In the genomic region with DNA sequence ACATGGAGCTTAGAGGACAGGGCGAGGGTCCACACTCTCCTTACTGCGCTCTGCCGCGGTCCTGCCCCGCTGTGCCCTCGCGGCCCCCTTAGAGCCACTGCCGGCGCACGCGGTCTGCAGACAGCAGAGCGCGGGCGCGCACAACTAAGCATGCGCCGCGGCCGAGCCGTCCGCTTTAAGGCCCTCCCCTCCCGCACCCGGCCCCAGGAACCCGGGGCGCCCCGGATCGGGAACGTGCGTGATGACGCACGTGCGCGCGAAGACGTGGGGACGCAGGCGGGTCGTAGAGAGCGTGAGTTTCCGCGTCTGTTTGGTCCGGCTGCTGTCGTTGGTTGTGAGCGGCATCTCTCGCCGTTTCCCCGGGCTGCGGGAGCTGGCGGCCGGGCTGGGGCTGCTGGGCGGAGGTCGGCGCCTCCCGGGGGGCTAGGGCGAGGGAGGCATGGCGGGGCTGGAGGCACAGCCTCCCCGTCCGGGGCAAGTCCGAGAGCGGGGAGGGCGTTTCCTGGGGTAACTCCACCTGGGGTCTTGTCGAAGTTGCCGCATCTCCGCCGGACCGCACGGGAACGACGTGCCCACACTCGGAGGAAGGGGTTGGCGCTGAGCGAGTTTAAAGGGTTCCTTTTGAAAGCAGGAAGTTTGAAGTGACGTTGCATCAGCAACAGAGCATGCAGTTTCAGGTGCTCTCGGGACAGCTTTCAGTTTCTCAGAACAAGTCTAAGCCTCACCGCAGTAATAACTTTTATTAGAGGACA, we compare ENCODE assay signal across 8 cellular contexts. TPM values are rescaled to one million over a fixed set of nuclear protein-coding genes. Genes with fewer than 3 reads are reported as not detected.
DNase-seq lines count a peak whose midpoint lies in the region; ATAC-seq and TF ChIP-seq lines count a peak whose summit lies in the region.

A gene with protein sequence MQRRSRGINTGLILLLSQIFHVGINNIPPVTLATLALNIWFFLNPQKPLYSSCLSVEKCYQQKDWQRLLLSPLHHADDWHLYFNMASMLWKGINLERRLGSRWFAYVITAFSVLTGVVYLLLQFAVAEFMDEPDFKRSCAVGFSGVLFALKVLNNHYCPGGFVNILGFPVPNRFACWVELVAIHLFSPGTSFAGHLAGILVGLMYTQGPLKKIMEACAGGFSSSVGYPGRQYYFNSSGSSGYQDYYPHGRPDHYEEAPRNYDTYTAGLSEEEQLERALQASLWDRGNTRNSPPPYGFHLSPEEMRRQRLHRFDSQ (plus strand): TSS at position 259 of the 752 bp plus-strand sequence. CDS start 28,640 bp downstream, outside the sequence.

- no peaks in the 10 kb centered on the region for H3K4me1 ChIP-seq in fibroblast of lung (ENCODE audit: control insufficient read depth, extremely low read depth, insufficient read depth, low read length)

- H3K9ac ChIP-seq in fibroblast of lung (ENCODE audit: insufficient read depth, low read length), result peak within 1 kb of the TSS; percentile 94

- H3K4me1 Mint-ChIP-seq in activated T-helper 17 cell treated with anti-CD3 and anti-CD28 coated beads, Interleukin-2, amount 50 U/mL, for 72 hours, result peaks cover 21% of the 10 kb centered on the region
- peaks cover 22 to 63% (median 50%) of the 10 kb centered on the region in 4 donors for H3K4me1 Mint-ChIP-seq in naive thymus-derived CD8-positive, alpha-beta T cell

- peak within 1 kb of the TSS; percentile 90 for H2AFZ ChIP-seq in fibroblast of lung (ENCODE audit: low read length)

- peak; percentile 81 for ATAC-seq in GM21786 (IDR thresholded peaks at IDR 0.05; ENCODE audit: unreplicated experiment)
- peak; percentile 88 for ATAC-seq in activated T-helper 17 cell treated with anti-CD3 and anti-CD28 coated beads, Interleukin-2, amount 50 U/mL, for 72 hours (replicated peaks)
- ATAC-seq in naive thymus-derived CD8-positive, alpha-beta T cell, result peak; percentile 85 to 86

- H3K4me2 ChIP-seq in fibroblast of lung (ENCODE audit: extremely low read depth, insufficient read depth, low read length), result peak within 1 kb of the TSS; percentile 90

- no peaks in the 10 kb centered on the region for H3K27me3 ChIP-seq in fibroblast of lung (ENCODE audit: control insufficient read depth, insufficient read depth, low read length)

- peak within 1 kb of the TSS; percentile 94 for H3K27ac ChIP-seq in KOPT-K1 (ENCODE audit: low read depth, low read length, poor library complexity, severe bottlenecking)
- peak within 1 kb of the TSS; percentile 98 for H3K27ac ChIP-seq in RWPE1
- peak within 1 kb of the TSS; percentile 95 for H3K27ac ChIP-seq in fibroblast of lung (ENCODE audit: insufficient read depth, low read length)

- peaks cover 12% of the 10 kb centered on the region for H3K79me2 ChIP-seq in fibroblast of lung (ENCODE audit: control insufficient read depth, insufficient read depth, low read length)

- H3K36me3 Mint-ChIP-seq in activated T-helper 17 cell treated with anti-CD3 and anti-CD28 coated beads, Interleukin-2, amount 50 U/mL, for 72 hours (ENCODE audit: low read depth), result peaks cover 80% of the 10 kb centered on the region
- H3K36me3 Mint-ChIP-seq in naive thymus-derived CD8-positive, alpha-beta T cell, result peaks cover 4 to 10% (median 7%) of the 10 kb centered on the region in 3 donors

- peak within 1 kb of the TSS; percentile 78 to 89 (median 82) for H3K4me3 ChIP-seq in fibroblast of lung (replicated peaks in 1 of 4; ENCODE audit: control extremely low read depth in 1 of 4, insufficient read depth in 1 of 4, low read depth in 3 of 4, low read length in 4 of 4)

- peak within 1 kb of the TSS; percentile 98 for H3K4me3 Mint-ChIP-seq in activated T-helper 17 cell treated with anti-CD3 and anti-CD28 coated beads, Interleukin-2, amount 50 U/mL, for 72 hours
- H3K4me3 Mint-ChIP-seq in naive thymus-derived CD8-positive, alpha-beta T cell, result peak within 1 kb of the TSS; percentile 87 to 97 (median 94)

- H3K27me3 Mint-ChIP-seq in activated T-helper 17 cell treated with anti-CD3 and anti-CD28 coated beads, Interleukin-2, amount 50 U/mL, for 72 hours, result no peaks in the 10 kb centered on the region
- no peaks in the 10 kb centered on the region for H3K27me3 Mint-ChIP-seq in naive thymus-derived CD8-positive, alpha-beta T cell

- H3K27ac Mint-ChIP-seq in activated T-helper 17 cell treated with anti-CD3 and anti-CD28 coated beads, Interleukin-2, amount 50 U/mL, for 72 hours, result peak within 1 kb of the TSS; percentile 95
- peak within 1 kb of the TSS; percentile 98 to 100 (median 99) for H3K27ac Mint-ChIP-seq in naive thymus-derived CD8-positive, alpha-beta T cell

- CTCF ChIA-PET in RWPE1 (lab: Yijun Ruan, JAX), result interaction anchor here (0.5 to 1.0 kb wide), 3 partner anchors 12 to 1168 kb away, joined by 3 to 7 read pairs (median 3); no protein-coding TSS in a partner anchor

- peak; percentile 86 for DNase-seq in DMS79 treated with DMSO at 0.1 percent for 48 hours (lab: John Stamatoyannopoulos, UW)
- peak; percentile 97 for DNase-seq in RWPE1 (ENCODE audit: low spot score)
- DNase-seq in fibroblast of lung (ENCODE audit: low read depth in 2 of 2), result peak; percentile 96
- peak; percentile 90 to 98 (median 94) for DNase-seq in naive thymus-derived CD8-positive, alpha-beta T cell
- peak; percentile 87 to 98 (median 93) for DNase-seq in stimulated activated naive CD4-positive, alpha-beta T cell (lab: John Stamatoyannopoulos, UW)

- POLR2A ChIA-PET in RWPE1 (lab: Yijun Ruan, JAX; ENCODE audit: low non-redundant PET), result interaction anchor here (0.6 to 0.7 kb wide), 2 partner anchors 24 to 854 kb away, joined by 3 read pairs; no protein-coding TSS in a partner anchor
- POLR2A ChIA-PET in naive thymus-derived CD8-positive, alpha-beta T cell (lab: Charles Lee), result interaction anchor here (0.6 to 3.4 kb wide), 11 partner anchors 11 to 1028 kb away, joined by 3 to 41 read pairs (median 4); a partner anchor contains a TSS

- no peaks in the 10 kb centered on the region for H3K9me3 Mint-ChIP-seq in activated T-helper 17 cell treated with anti-CD3 and anti-CD28 coated beads, Interleukin-2, amount 50 U/mL, for 72 hours
- peaks cover 0 to 6% (median 0%) of the 10 kb centered on the region in 9 donors for H3K9me3 Mint-ChIP-seq in naive thymus-derived CD8-positive, alpha-beta T cell

- H4K20me1 ChIP-seq in fibroblast of lung (ENCODE audit: control insufficient read depth, extremely low read depth, insufficient read depth, low read length), result no peaks in the 10 kb centered on the region

- no peaks in the 10 kb centered on the region for H3K9me3 ChIP-seq in KOPT-K1 (ENCODE audit: insufficient read depth, low read length, poor library complexity, severe bottlenecking)
- H3K9me3 ChIP-seq in fibroblast of lung (ENCODE audit: control insufficient read depth, insufficient read depth, low read depth, low read length), result no peaks in the 10 kb centered on the region

- TF ChIP-seq CTCF in RWPE1 (conservative IDR thresholded peaks at IDR 0.05; ENCODE audit: low read depth) (no peak), fibroblast of lung (conservative IDR thresholded peaks at IDR 0.05 in 1 of 2, IDR thresholded peaks at IDR 0.05 in 1 of 2; ENCODE audit: low read depth in 1 of 2, low read length in 2 of 2) (no peak)

- H3K36me3 ChIP-seq in KOPT-K1 (ENCODE audit: insufficient read depth, low read length) (peaks cover 26% of the 10 kb centered on the region), fibroblast of lung (ENCODE audit: control insufficient read depth, insufficient read depth, low read length) (peaks cover 1% of the 10 kb centered on the region)

RNA-seq across cellular contexts. Expression of the gene that starts here (rescaled TPM):
- total RNA-seq in activated T-helper 17 cell treated with anti-CD3 and anti-CD28 coated beads, Interleukin-2, amount 50 U/mL, for 72 hours, result 10 to 100 TPM; 35.5 to 57.1 TPM
- 39.8 and 85.4 TPM in 2 replicates for total RNA-seq in fibroblast of lung
- 28.4 and 31.5 TPM in 2 replicates for polyA plus RNA-seq in fibroblast of lung
- 16.6 and 18.1 TPM in 2 replicates for polyA plus RNA-seq in fibroblast of lung (2012)
- 36.1 and 53.4 TPM in 2 replicates for polyA minus RNA-seq in fibroblast of lung (ENCODE audit: low replicate concordance)
- 10 to 100 TPM; 53.5 to 55.6 TPM for total RNA-seq in naive thymus-derived CD8-positive, alpha-beta T cell
- 10 to 100 TPM; 13.7 to 20.4 (median 14.8) TPM for polyA plus RNA-seq in naive thymus-derived CD8-positive, alpha-beta T cell

Comparison
In these comparisons a context has a peak if more than half of its experiments do, and no peak if none do; other contexts are left out.
1. Peak in every context shown above with its lines: DNase-seq, ATAC-seq, H3K4me3 ChIP-seq and H3K27ac ChIP-seq.